In genomic region chr20:24661255-24661654, GRCh38 we compare ENCODE assay signal across 27 cellular contexts.
"Had no signal": no experiment of that assay in that cellular context is flagged by ENCODE, and none has a peak within 500 bp of the region (broad histone marks: within the 10 kb centered on the region; RNA-seq: fewer than 3 reads in every experiment).

No MANE protein-coding gene starts in this region.

- ATAC-seq: effector memory CD8-positive, alpha-beta T cell; esophagus mucosa; foreskin keratinocyte; gastrocnemius medialis; gastroesophageal sphincter; heart right ventricle had no signal

- H3K36me3 ChIP-seq: colonic mucosa, esophagus muscularis mucosa, esophagus squamous epithelium, gastrocnemius medialis, gastroesophageal sphincter had no signal

- H3K27me3 ChIP-seq: colonic mucosa, dorsolateral prefrontal cortex, foreskin keratinocyte, gastroesophageal sphincter, heart left ventricle, heart right ventricle had no signal

- H3K4me3 ChIP-seq: colonic mucosa, coronary artery, dorsolateral prefrontal cortex, esophagus muscularis mucosa, esophagus squamous epithelium, gastrocnemius medialis, gastroesophageal sphincter, heart left ventricle, heart right ventricle had no signal

- DNase-seq: colonic mucosa; cortex of kidney; dermis blood vessel endothelial cell; effector CD4-positive, alpha-beta T cell; effector CD8-positive, alpha-beta T cell; effector memory CD4-positive, alpha-beta T cell; effector memory CD8-positive, alpha-beta T cell; endodermal cell; erythroblast; esophagus squamous epithelium; foreskin fibroblast; foreskin keratinocyte; foreskin melanocyte; gastrocnemius medialis; glutamatergic neuron; heart left ventricle; heart right ventricle had no signal

- H3K9me3 ChIP-seq: colonic mucosa, esophagus muscularis mucosa, esophagus squamous epithelium, gastrocnemius medialis, gastroesophageal sphincter, heart left ventricle, heart right ventricle had no signal

- H3K27ac ChIP-seq: colonic mucosa, coronary artery, epithelial cell of prostate, esophagus muscularis mucosa, esophagus squamous epithelium, foreskin keratinocyte, gastrocnemius medialis, gastroesophageal sphincter, heart left ventricle, heart right ventricle had no signal

- H3K4me1 ChIP-seq: colonic mucosa, esophagus squamous epithelium, foreskin keratinocyte, gastroesophageal sphincter had no signal

- FAIRE-seq: colon, endometrium, endothelial cell of umbilical vein, frontal cortex had no signal
